ENCODE assay signal across 23 cellular contexts in genomic region chr20:50859161-50859560, GRCh38.
"Had no signal": no experiment of that assay in that cellular context is flagged by ENCODE, and none has a peak within 500 bp of the region (broad histone marks: within the 10 kb centered on the region; RNA-seq: fewer than 3 reads in every experiment).

No MANE protein-coding gene starts in this region.

- H3K36me3 ChIP-seq: ascending aorta, breast epithelium, neural progenitor cell, ovary, tibial nerve, vagina had no signal

- H3K36me3 Mint-ChIP-seq: neural progenitor cell had no signal

- H2AFZ ChIP-seq: neural progenitor cell had no signal

- ATAC-seq: activated CD4-positive, CD25-positive, alpha-beta regulatory T cell treated with anti-CD3 and anti-CD28 coated beads, Interleukin-2, amount 50 U/mL, for 24 hours; foreskin keratinocyte; left lobe of liver; psoas muscle; right cardiac atrium had no signal

- DNase-seq: activated CD4-positive, alpha-beta T cell treated with anti-CD3 and anti-CD28 coated beads, Interleukin-2, amount 10 ng/mL, durations not matched to agents 7 days and 5 days; activated CD8-positive, alpha-beta memory T cell treated with anti-CD3 and anti-CD28 coated beads for 24 hours; activated CD8-positive, alpha-beta memory T cell treated with anti-CD3 and anti-CD28 coated beads, Interleukin-2, amount 50 U/mL, for 48 hours; activated effector memory CD4-positive, alpha-beta T cell treated with Interleukin-2 at 50 U/mL for 16 hours; activated T-cell treated with anti-CD3 and anti-CD28 coated beads, Interleukin-2, amount 50 U/mL, for 48 hours; foreskin keratinocyte; head of caudate nucleus; ovary; psoas muscle; stimulated activated CD4-positive, alpha-beta T cell treated with anti-CD3 and anti-CD28 coated beads, Interleukin-2, amount 100 ng/mL, for 24 hours; T1000 had no signal

- H3K9me3 Mint-ChIP-seq: activated CD4-positive, alpha-beta T cell treated with anti-CD3 and anti-CD28 coated beads, Interleukin-2, amount 10 ng/mL, durations not matched to agents 7 days and 5 days; activated naive CD4-positive, alpha-beta T cell treated with anti-CD3 and anti-CD28 coated beads, Interleukin-2, amount 50 U/mL, for 24 hours; neural progenitor cell; stimulated activated naive CD8-positive, alpha-beta T cell treated with anti-CD3 and anti-CD28 coated beads, Interleukin-15, Interleukin-2, amounts not matched to agents 100 ng/mL and 50 ng/mL, for 24 hours had no signal

- H3K4me3 ChIP-seq: ascending aorta, breast epithelium, coronary artery, lung, neural progenitor cell, ovary, psoas muscle, tibial nerve, vagina had no signal

- H3K9me3 ChIP-seq: ascending aorta, breast epithelium, ovary, psoas muscle, tibial nerve, vagina had no signal

- H3K27me3 ChIP-seq: ascending aorta, breast epithelium, foreskin keratinocyte, neural progenitor cell, ovary, tibial nerve, vagina had no signal

- H3K27ac Mint-ChIP-seq: activated CD4-positive, alpha-beta T cell treated with anti-CD3 and anti-CD28 coated beads, Interleukin-2, amount 10 ng/mL, durations not matched to agents 7 days and 5 days; activated naive CD4-positive, alpha-beta T cell treated with anti-CD3 and anti-CD28 coated beads, Interleukin-2, amount 50 U/mL, for 24 hours; neural progenitor cell; stimulated activated naive CD8-positive, alpha-beta T cell treated with anti-CD3 and anti-CD28 coated beads, Interleukin-15, Interleukin-2, amounts not matched to agents 100 ng/mL and 50 ng/mL, for 24 hours had no signal

- H3K4me1 ChIP-seq: ascending aorta, breast epithelium, foreskin keratinocyte, psoas muscle, tibial nerve had no signal

- H3K4me3 Mint-ChIP-seq: activated CD4-positive, alpha-beta T cell treated with anti-CD3 and anti-CD28 coated beads, Interleukin-2, amount 10 ng/mL, durations not matched to agents 7 days and 5 days; activated naive CD4-positive, alpha-beta T cell treated with anti-CD3 and anti-CD28 coated beads, Interleukin-2, amount 50 U/mL, for 24 hours; neural progenitor cell; stimulated activated naive CD8-positive, alpha-beta T cell treated with anti-CD3 and anti-CD28 coated beads, Interleukin-15, Interleukin-2, amounts not matched to agents 100 ng/mL and 50 ng/mL, for 24 hours had no signal

- H3K9ac ChIP-seq: neural progenitor cell had no signal

- H3K4me2 ChIP-seq: neural progenitor cell had no signal

- H3K27ac ChIP-seq: ascending aorta, breast epithelium, coronary artery, foreskin keratinocyte, neural progenitor cell, ovary, psoas muscle, tibial nerve, vagina had no signal

- H3K4me1 Mint-ChIP-seq: activated naive CD4-positive, alpha-beta T cell treated with anti-CD3 and anti-CD28 coated beads, Interleukin-2, amount 50 U/mL, for 24 hours had no signal

- H3K27me3 Mint-ChIP-seq: activated CD4-positive, alpha-beta T cell treated with anti-CD3 and anti-CD28 coated beads, Interleukin-2, amount 10 ng/mL, durations not matched to agents 7 days and 5 days; activated naive CD4-positive, alpha-beta T cell treated with anti-CD3 and anti-CD28 coated beads, Interleukin-2, amount 50 U/mL, for 24 hours; stimulated activated naive CD8-positive, alpha-beta T cell treated with anti-CD3 and anti-CD28 coated beads, Interleukin-15, Interleukin-2, amounts not matched to agents 100 ng/mL and 50 ng/mL, for 24 hours had no signal
